In genomic region chr22:49958961-49959781, GRCh38 we compare ENCODE assay signal across 8 cellular contexts. TPM values are rescaled to one million over a fixed set of nuclear protein-coding genes. Genes with fewer than 3 reads are reported as not detected.
DNase-seq lines count a peak whose midpoint lies in the region; ATAC-seq, FAIRE-seq and TF ChIP-seq lines count a peak whose summit lies in the region.

No MANE protein-coding gene starts in this region.

- no peak for TF ChIP-seq RAD21 in K562 (CRISPR knock-in tag; conservative IDR thresholded peaks at IDR 0.05 in 1 of 2, IDR thresholded peaks at IDR 0.05 in 1 of 2)

- in situ Hi-C loops in K562 (cut with MboI) (no loop called here), transverse colon (cut with MboI; ENCODE audit: low pct_ligation_motif_present in 1 of 4, low pct_unique_long_range_greater_than_20kb in 1 of 4, low sequenced_read_pairs in 3 of 4) (loop anchor here in 1 of 4 donors (25.0 kb wide), 1 partner anchor 97 kb away; the partner anchor contains the start of gene ZBED4)

- CTCF ChIA-PET in K562 (lab: Yijun Ruan, JAX; ENCODE audit: low intra/inter-chr PET ratio) = no interaction called here

- TF ChIP-seq POLR2A in K562 (conservative IDR thresholded peaks at IDR 0.05) (no peak), transverse colon (IDR thresholded peaks at IDR 0.05) (no peak)

- POLR2A ChIA-PET in K562 (lab: Yijun Ruan, JAX) = interaction anchor here (0.5 to 2.9 kb wide), 6 partner anchors 7 to 692 kb away, joined by 3 to 10 read pairs (median 4); no protein-coding TSS in a partner anchor

- 71% methylated on average over 20 of the region's 28 CpGs for WGBS in K562 (ENCODE audit: insufficient coverage, low coverage, missing lambda C conversion rate)
- WGBS in transverse colon (ENCODE audit: low coverage in 1 of 2), 2 donors = 79 to 100% methylated on average over 1 to 28 of the region's 28 CpGs

- H3K4me1 ChIP-seq in K562 (replicated peaks in 1 of 2; ENCODE audit: control insufficient read depth in 2 of 2, insufficient read depth in 2 of 2, low read length in 2 of 2) (peaks cover 20 to 86% of the 10 kb centered on the region in 2 experiments), lower lobe of right lung (peaks cover 68% of the 10 kb centered on the region), transverse colon (peaks cover 9 to 37% (median 31%) of the 10 kb centered on the region in 4 donors)

- TF ChIP-seq CTCF in K562 (IDR thresholded peaks at IDR 0.05 in 2 of 3, conservative IDR thresholded peaks at IDR 0.05 in 1 of 3; ENCODE audit: insufficient read depth in 2 of 3, low read depth in 1 of 3, low read length in 3 of 3) (no peak), lower lobe of right lung (IDR thresholded peaks at IDR 0.05) (no peak), transverse colon (IDR thresholded peaks at IDR 0.05) (no peak)

- H3K9me3 ChIP-seq in K562 (replicated peaks; ENCODE audit: control insufficient read depth, insufficient read depth, low read depth, low read length) (no peaks in the 10 kb centered on the region), lower lobe of right lung (no peaks in the 10 kb centered on the region), transverse colon (no peaks in the 10 kb centered on the region)

- H3K36me3 ChIP-seq in K562 (ENCODE audit: control insufficient read depth, insufficient read depth, low read length) (peaks cover 25% of the 10 kb centered on the region; the same call in 1 of the 3 replicates), lower lobe of right lung (peaks cover 26% of the 10 kb centered on the region), transverse colon (peaks cover 0 to 13% (median 8%) of the 10 kb centered on the region in 4 donors)

- peak overlapping the region; percentile 95 for H3K27ac Mint-ChIP-seq in activated T-cell treated with anti-CD3 and anti-CD28 coated beads, Interleukin-2, amount 50 U/mL, for 24 hours

- peaks cover 26% of the 10 kb centered on the region for H3K4me1 Mint-ChIP-seq in activated T-cell treated with anti-CD3 and anti-CD28 coated beads, Interleukin-2, amount 50 U/mL, for 24 hours (ENCODE audit: low read depth)

- H3K36me3 Mint-ChIP-seq in activated T-cell treated with anti-CD3 and anti-CD28 coated beads, Interleukin-2, amount 50 U/mL, for 24 hours (ENCODE audit: low read depth) = peaks cover 27% of the 10 kb centered on the region

- H3K27me3 ChIP-seq in K562 (ENCODE audit: control insufficient read depth in 2 of 2, insufficient read depth in 2 of 2, low read length in 2 of 2) (no peaks in the 10 kb centered on the region), lower lobe of right lung (ENCODE audit: low read depth) (no peaks in the 10 kb centered on the region), transverse colon (no peaks in the 10 kb centered on the region)

- no peak for FAIRE-seq in K562 (lab: Jason Lieb, UNC)

- no TSS peak for BruUV-seq in K562 (replicated peaks; lab: Mats Ljungman, UMichigan)

- H3K4me3 Mint-ChIP-seq in activated T-cell treated with anti-CD3 and anti-CD28 coated beads, Interleukin-2, amount 50 U/mL, for 24 hours = peak overlapping the region; percentile 85

- H3K9me3 Mint-ChIP-seq in activated T-cell treated with anti-CD3 and anti-CD28 coated beads, Interleukin-2, amount 50 U/mL, for 24 hours = no peaks in the 10 kb centered on the region

- no peak for ATAC-seq in K562
- no peak for ATAC-seq in lower lobe of right lung
- ATAC-seq in GM19035 (IDR thresholded peaks at IDR 0.05; ENCODE audit: unreplicated experiment) = no peak

- H3K4me3 ChIP-seq in K562 (peak overlapping the region; percentile 76), lower lobe of right lung (peak overlapping the region; percentile 95), transverse colon (peak overlapping the region in 3 of 4 donors; percentile 86 to 99 (median 97))

- peak overlapping the region; percentile 88 to 95 for H3K9ac ChIP-seq in K562 (ENCODE audit: insufficient read depth in 1 of 2, low read depth in 2 of 2, low read length in 2 of 2)

- H4K20me1 ChIP-seq in K562 (replicated peaks; ENCODE audit: control insufficient read depth, insufficient read depth, low read length) = peaks cover 15% of the 10 kb centered on the region

- H3K4me2 ChIP-seq in K562 (ENCODE audit: insufficient read depth, low read length) = peak overlapping the region; percentile 90

- intact Hi-C loops in K562 (cut with micrococcal nuclease) (no loop called here), lower lobe of right lung (cut with DNase I) (no loop called here), transverse colon (cut with DNase I; ENCODE audit: low total_unique reads) (loop anchor here (2.0 kb wide), 1 partner anchor 20 kb away; no protein-coding TSS in a partner anchor)

- no peak for DNase-seq in activated T-cell treated with anti-CD3 and anti-CD28 coated beads, Interleukin-2, amount 50 U/mL, for 24 hours
- DNase-seq in activated T-cell treated with anti-CD3 and anti-CD28 coated beads for 4 hours = no peak
- DNase-seq in K562 (ENCODE audit: extremely low read depth in 1 of 4, low spot score in 3 of 4) = peak in 2 of 4 experiments; percentile 15 to 28
- peak; percentile 50 for DNase-seq in lower lobe of right lung
- peak; percentile 26 for DNase-seq in transverse colon
- no peak for DNase-seq in NCI-H2107 treated with DMSO at 0.1 percent for 48 hours (lab: John Stamatoyannopoulos, UW; ENCODE audit: unreplicated experiment)
- DNase-seq in NCI-H2081 treated with DMSO at 0.1 percent for 48 hours (lab: John Stamatoyannopoulos, UW) = no peak

- H3K27ac ChIP-seq in K562 (ENCODE audit: extremely low read depth, low read depth, low read length) (peak overlapping the region; percentile 94), lower lobe of right lung (peak overlapping the region; percentile 94), transverse colon (peak overlapping the region; percentile 93 to 95 (median 94))

- H2AFZ ChIP-seq in K562 (ENCODE audit: low read depth, low read length) = peak overlapping the region; percentile 70; the same call in 1 of the 2 replicates

- no peak for TF ChIP-seq EP300 in K562 (IDR thresholded peaks at IDR 0.05; ENCODE audit: low read length)
- no peak for TF ChIP-seq EP300 in transverse colon (IDR thresholded peaks at IDR 0.05; ENCODE audit: low read depth)

- no peaks in the 10 kb centered on the region for H3K9me1 ChIP-seq in K562 (ENCODE audit: control insufficient read depth, insufficient read depth, low read length)

- no peaks in the 10 kb centered on the region for H3K27me3 Mint-ChIP-seq in activated T-cell treated with anti-CD3 and anti-CD28 coated beads, Interleukin-2, amount 50 U/mL, for 24 hours

- peaks cover 42% of the 10 kb centered on the region for H3K79me2 ChIP-seq in K562 (ENCODE audit: control insufficient read depth, insufficient read depth, low read length)

RNA-seq across cellular contexts. Expression of gene PIM3, which starts 1.4 kb away (rescaled TPM):
- total RNA-seq in K562 (2011; cell fraction: chromatin; rRNA removed; ENCODE audit: low replicate concordance) = 8.4 and 19.1 TPM in 2 replicates
- total RNA-seq in K562 (2011; cell fraction: nucleolus; rRNA removed) = 31.2 and 35.0 TPM in 2 replicates
- total RNA-seq in K562 (2011; cell fraction: nucleoplasm; rRNA removed) = 9.8 and 13.2 TPM in 2 replicates
- total RNA-seq in K562 (2014; rRNA removed) (37.0 and 41.1 TPM in 2 replicates), K562 (2014; rRNA removed; fragmentation: Illumina TruSeq; extraction: Trizol) (4.2 and 4.3 TPM in 2 replicates), K562 (2015; rRNA removed; fragmentation: Illumina TruSeq; extraction: Trizol) (11.9 and 13.8 TPM in 2 replicates), K562 (2021) (40.5 and 41.3 TPM in 2 replicates), lower lobe of right lung (94.7 TPM), transverse colon (100 to 1,000 TPM; 115 to 290 (median 147) TPM)
- polyA plus RNA-seq in K562 (2011; rRNA removed) (5.3 and 8.0 TPM in 2 replicates), K562 (2014; fragmentation: Illumina TruSeq; extraction: Trizol) (4.4 and 11.4 TPM in 2 replicates), K562 (2014; fragmentation: Nextera tagmentation; extraction: Ambion mirVana) (under 1 TPM; 0.24 to 0.57 TPM), K562 (2014; rRNA removed) (34.1 and 35.4 TPM in 2 replicates)
- 13.4 and 28.9 TPM in 2 replicates for polyA plus RNA-seq in K562 (2011; cell fraction: cytosol; rRNA removed)
- polyA plus RNA-seq in K562 (2011; cell fraction: nucleus; rRNA removed) = 36.6 and 49.9 TPM in 2 replicates
- polyA plus RNA-seq in K562 (2012) = 18.0 and 35.9 TPM in 2 replicates
- 0.99 and 1.4 TPM in 2 replicates for polyA minus RNA-seq in K562 (2011; rRNA and poly(A)+ RNA removed)
- polyA minus RNA-seq in K562 (2011; cell fraction: cytosol; rRNA and poly(A)+ RNA removed) = 7.1 and 7.7 TPM in 2 replicates
- polyA minus RNA-seq in K562 (2011; cell fraction: nucleus; rRNA and poly(A)+ RNA removed) = 10.2 and 10.6 TPM in 2 replicates

RNA-seq across cellular contexts. Expression of gene CRELD2, which starts 40.7 kb away (rescaled TPM):
- total RNA-seq in K562 (2011; cell fraction: chromatin; rRNA removed; ENCODE audit: low replicate concordance) = 25.0 and 46.1 TPM in 2 replicates
- total RNA-seq in K562 (2011; cell fraction: nucleolus; rRNA removed) = 45.8 and 49.4 TPM in 2 replicates
- total RNA-seq in K562 (2011; cell fraction: nucleoplasm; rRNA removed) = 32.0 and 37.3 TPM in 2 replicates
- total RNA-seq in K562 (2014; rRNA removed) (25.3 and 33.2 TPM in 2 replicates), K562 (2014; rRNA removed; fragmentation: Illumina TruSeq; extraction: Trizol) (4.9 and 6.3 TPM in 2 replicates), K562 (2015; rRNA removed; fragmentation: Illumina TruSeq; extraction: Trizol) (10.1 and 10.7 TPM in 2 replicates), K562 (2021) (19.5 and 19.8 TPM in 2 replicates), lower lobe of right lung (42.7 TPM), transverse colon (10 to 100 TPM; 31.0 to 37.9 (median 36.4) TPM)
- polyA plus RNA-seq in K562 (2011; rRNA removed) (8.8 and 12.4 TPM in 2 replicates), K562 (2014; fragmentation: Illumina TruSeq; extraction: Trizol) (6.3 and 9.3 TPM in 2 replicates), K562 (2014; fragmentation: Nextera tagmentation; extraction: Ambion mirVana) (1 to 10 TPM in 1 of 2 experiments, under 1 TPM in 1; 0.96 to 1.5 TPM), K562 (2014; rRNA removed) (19.9 and 22.4 TPM in 2 replicates)
- polyA plus RNA-seq in K562 (2011; cell fraction: cytosol; rRNA removed) = 12.4 and 16.3 TPM in 2 replicates
- 34.7 and 37.7 TPM in 2 replicates for polyA plus RNA-seq in K562 (2011; cell fraction: nucleus; rRNA removed)
- 18.1 and 28.6 TPM in 2 replicates for polyA plus RNA-seq in K562 (2012)
- polyA minus RNA-seq in K562 (2011; rRNA and poly(A)+ RNA removed) = 2.1 and 2.4 TPM in 2 replicates
- 5.1 and 6.0 TPM in 2 replicates for polyA minus RNA-seq in K562 (2011; cell fraction: cytosol; rRNA and poly(A)+ RNA removed)
- 5.1 and 5.8 TPM in 2 replicates for polyA minus RNA-seq in K562 (2011; cell fraction: nucleus; rRNA and poly(A)+ RNA removed)

RNA-seq across cellular contexts. Expression of gene ALG12, which starts 40.9 kb away (rescaled TPM):
- total RNA-seq in K562 (2011; cell fraction: chromatin; rRNA removed; ENCODE audit: low replicate concordance) = 6.2 and 18.5 TPM in 2 replicates
- total RNA-seq in K562 (2011; cell fraction: nucleolus; rRNA removed) = 20.3 and 21.8 TPM in 2 replicates
- 13.6 and 15.7 TPM in 2 replicates for total RNA-seq in K562 (2011; cell fraction: nucleoplasm; rRNA removed)
- total RNA-seq in K562 (2014; rRNA removed) (3.4 and 5.8 TPM in 2 replicates), K562 (2014; rRNA removed; fragmentation: Illumina TruSeq; extraction: Trizol) (0.83 and 2.0 TPM in 2 replicates), K562 (2015; rRNA removed; fragmentation: Illumina TruSeq; extraction: Trizol) (3.7 and 3.8 TPM in 2 replicates), K562 (2021) (8.5 and 11.0 TPM in 2 replicates), lower lobe of right lung (25.9 TPM), transverse colon (10 to 100 TPM; 10.1 to 24.4 (median 18.3) TPM)
- polyA plus RNA-seq in K562 (2011; rRNA removed) (2.6 and 3.9 TPM in 2 replicates), K562 (2014; fragmentation: Illumina TruSeq; extraction: Trizol) (4.0 and 7.3 TPM in 2 replicates), K562 (2014; fragmentation: Nextera tagmentation; extraction: Ambion mirVana) (under 1 TPM; 0.20 to 0.62 TPM), K562 (2014; rRNA removed) (4.9 and 5.8 TPM in 2 replicates)
- polyA plus RNA-seq in K562 (2011; cell fraction: cytosol; rRNA removed) = 2.9 and 4.5 TPM in 2 replicates
- 14.0 and 20.4 TPM in 2 replicates for polyA plus RNA-seq in K562 (2011; cell fraction: nucleus; rRNA removed)
- 8.3 and 9.5 TPM in 2 replicates for polyA plus RNA-seq in K562 (2012)
- polyA minus RNA-seq in K562 (2011; rRNA and poly(A)+ RNA removed) = 2.2 and 3.7 TPM in 2 replicates
- polyA minus RNA-seq in K562 (2011; cell fraction: cytosol; rRNA and poly(A)+ RNA removed) = 3.6 and 3.7 TPM in 2 replicates
- 1.4 and 2.8 TPM in 2 replicates for polyA minus RNA-seq in K562 (2011; cell fraction: nucleus; rRNA and poly(A)+ RNA removed)

RNA-seq across cellular contexts. Expression of gene IL17REL, which starts 53.4 kb away (rescaled TPM):
- 0.30 and 1.3 TPM in 2 replicates for total RNA-seq in K562 (2011; cell fraction: chromatin; rRNA removed; ENCODE audit: low replicate concordance)
- total RNA-seq in K562 (2011; cell fraction: nucleolus; rRNA removed) = 0.53 and 0.83 TPM in 2 replicates
- total RNA-seq in K562 (2011; cell fraction: nucleoplasm; rRNA removed) = 0.66 and 0.76 TPM in 2 replicates
- total RNA-seq in K562 (2014; rRNA removed) (0.05 and 0.29 TPM in 2 replicates), K562 (2014; rRNA removed; fragmentation: Illumina TruSeq; extraction: Trizol) (not detected in 2 replicates), K562 (2015; rRNA removed; fragmentation: Illumina TruSeq; extraction: Trizol) (0.11 and 0.15 TPM in 2 replicates), K562 (2021) (0.22 and 0.42 TPM in 2 replicates), lower lobe of right lung (0.09 TPM), transverse colon (1 to 10 TPM in 2 of 4 donors, under 1 TPM in 2; 0.32 to 2.2 (median 1.3) TPM)
- polyA plus RNA-seq in K562 (2011; rRNA removed) (0.05 and 0.06 TPM in 2 replicates), K562 (2014; fragmentation: Illumina TruSeq; extraction: Trizol) (0.08 TPM in 1 of 2 replicates, not detected in the other), K562 (2014; fragmentation: Nextera tagmentation; extraction: Ambion mirVana) (not detected), K562 (2014; rRNA removed) (0.08 and 0.11 TPM in 2 replicates)
- 0.03 and 0.16 TPM in 2 replicates for polyA plus RNA-seq in K562 (2011; cell fraction: cytosol; rRNA removed)
- polyA plus RNA-seq in K562 (2011; cell fraction: nucleus; rRNA removed) = 0.25 and 0.57 TPM in 2 replicates
- 0.17 and 0.18 TPM in 2 replicates for polyA plus RNA-seq in K562 (2012)
- not detected in 2 replicates for polyA minus RNA-seq in K562 (2011; rRNA and poly(A)+ RNA removed)
- not detected in 2 replicates for polyA minus RNA-seq in K562 (2011; cell fraction: cytosol; rRNA and poly(A)+ RNA removed)
- 0.54 and 0.56 TPM in 2 replicates for polyA minus RNA-seq in K562 (2011; cell fraction: nucleus; rRNA and poly(A)+ RNA removed)

Comparison
In these comparisons a context has a peak if more than half of its experiments do, and no peak if none do; other contexts are left out.
1. DNase-seq: peak in lower lobe of right lung (single experiment) and transverse colon (single experiment); none in activated T-cell treated with anti-CD3 and anti-CD28 coated beads, Interleukin-2, amount 50 U/mL, for 24 hours (single experiment), activated T-cell treated with anti-CD3 and anti-CD28 coated beads for 4 hours (single experiment), NCI-H2107 treated with DMSO at 0.1 percent for 48 hours (single experiment) and NCI-H2081 treated with DMSO at 0.1 percent for 48 hours (single experiment).
2. Peak in every context shown above with its lines, with median percentiles within 50 percentile points of each other: H3K27ac ChIP-seq and H3K4me3 ChIP-seq.